Comparison of ENCODE assay signal across 18 cellular contexts in genomic region chr4:7841071-7841470, GRCh38.
A peak's percentile ranks its signal among the peaks of the same experiment; 100 is the strongest.
DNase-seq lines count a peak whose midpoint lies in the region; ATAC-seq and TF ChIP-seq lines count a peak whose summit lies in the region.
"Had no signal": no experiment of that assay in that cellular context is flagged by ENCODE, and none has a peak within 500 bp of the region (broad histone marks: within the 10 kb centered on the region; RNA-seq: fewer than 3 reads in every experiment).

No MANE protein-coding gene starts in this region.

- peaks cover 51% of the 10 kb centered on the region for H3K4me1 ChIP-seq in SJSA1 (replicated peaks)
- peaks cover 23% of the 10 kb centered on the region for H3K4me1 ChIP-seq in rectal smooth muscle tissue (ENCODE audit: control insufficient read depth, insufficient read depth, low read length)

- H3K27ac ChIP-seq in SJSA1 = peak overlapping the region; percentile 98; the same call in 1 of the 2 replicates
- H3K27ac ChIP-seq in rectal smooth muscle tissue (ENCODE audit: low read depth, low read length) = peak overlapping the region; percentile 33
- H3K27ac ChIP-seq: KMS-11 had no signal

- H3K27me3 Mint-ChIP-seq in activated T-helper 17 cell treated with anti-CD3 and anti-CD28 coated beads, Interleukin-2, amount 50 U/mL, for 72 hours = no peaks in the 10 kb centered on the region
- H3K27me3 Mint-ChIP-seq: activated CD4-positive, alpha-beta T cell treated with anti-CD3 and anti-CD28 coated beads, Interleukin-2, amount 10 ng/mL, durations not matched to agents 24 days and 14 days; activated naive CD8-positive, alpha-beta T cell treated with anti-CD3 and anti-CD28 coated beads for 36 hours; central memory CD8-positive, alpha-beta T cell had no signal

- no peak overlapping the region for H3K4me3 Mint-ChIP-seq in activated T-helper 17 cell treated with anti-CD3 and anti-CD28 coated beads, Interleukin-2, amount 50 U/mL, for 72 hours
- H3K4me3 Mint-ChIP-seq: activated CD4-positive, alpha-beta T cell treated with anti-CD3 and anti-CD28 coated beads, Interleukin-2, amount 10 ng/mL, durations not matched to agents 24 days and 14 days; activated naive CD8-positive, alpha-beta T cell treated with anti-CD3 and anti-CD28 coated beads for 36 hours; central memory CD8-positive, alpha-beta T cell had no signal

- H3K4me1 Mint-ChIP-seq in activated T-helper 17 cell treated with anti-CD3 and anti-CD28 coated beads, Interleukin-2, amount 50 U/mL, for 72 hours = peaks cover 31% of the 10 kb centered on the region

- H3K36me3 Mint-ChIP-seq in activated T-helper 17 cell treated with anti-CD3 and anti-CD28 coated beads, Interleukin-2, amount 50 U/mL, for 72 hours (ENCODE audit: low read depth) = peaks cover 69% of the 10 kb centered on the region

- H3K36me3 ChIP-seq in SJSA1 = peaks cover 62% of the 10 kb centered on the region
- H3K36me3 ChIP-seq in rectal smooth muscle tissue (ENCODE audit: control insufficient read depth, insufficient read depth, low read length) = peaks cover 5% of the 10 kb centered on the region
- H3K36me3 ChIP-seq: ovary had no signal

- H3K27me3 ChIP-seq in SJSA1 (replicated peaks) (no peaks in the 10 kb centered on the region), rectal smooth muscle tissue (ENCODE audit: control insufficient read depth, insufficient read depth, low read length) (no peaks in the 10 kb centered on the region)
- H3K27me3 ChIP-seq: ovary had no signal

- no peaks in the 10 kb centered on the region for H3K9me3 Mint-ChIP-seq in activated T-helper 17 cell treated with anti-CD3 and anti-CD28 coated beads, Interleukin-2, amount 50 U/mL, for 72 hours
- H3K9me3 Mint-ChIP-seq: activated CD4-positive, alpha-beta T cell treated with anti-CD3 and anti-CD28 coated beads, Interleukin-2, amount 10 ng/mL, durations not matched to agents 24 days and 14 days; activated naive CD8-positive, alpha-beta T cell treated with anti-CD3 and anti-CD28 coated beads for 36 hours; central memory CD8-positive, alpha-beta T cell had no signal

- no peak for ATAC-seq in activated T-helper 17 cell treated with anti-CD3 and anti-CD28 coated beads, Interleukin-2, amount 50 U/mL, for 72 hours (replicated peaks)
- no peak for ATAC-seq in GM19023 (IDR thresholded peaks at IDR 0.05; ENCODE audit: unreplicated experiment)

- no peaks in the 10 kb centered on the region for H3K9me3 ChIP-seq in SJSA1 (replicated peaks)
- H3K9me3 ChIP-seq: ovary had no signal

- H3K4me3 ChIP-seq in SJSA1 (no peak overlapping the region), fibroblast of villous mesenchyme (ENCODE audit: low read depth, low read length) (no peak overlapping the region), rectal smooth muscle tissue (ENCODE audit: low read length) (no peak overlapping the region)
- H3K4me3 ChIP-seq: ovary had no signal

- DNase-seq in ELF-1 (ENCODE audit: low read depth, low spot score) (peak; percentile 28), SJSA1 (ENCODE audit: low read depth in 1 of 2, low spot score in 2 of 2) (no peak), fibroblast of villous mesenchyme (ENCODE audit: low read depth) (peak; percentile 48), T-helper 1 cell (no peak), iPS-NIHi7 (ENCODE audit: extremely low spot score) (no peak)
- DNase-seq: activated CD4-positive, alpha-beta T cell treated with anti-CD3 and anti-CD28 coated beads, Interleukin-2, amount 10 ng/mL, durations not matched to agents 24 days and 14 days; activated naive CD8-positive, alpha-beta T cell treated with anti-CD3 and anti-CD28 coated beads for 36 hours; NCI-H1417; NK-92 treated with Interleukin-12 subunit alpha and Interleukin-12 subunit beta, amount 100 ng/mL, for 24 hours; ovary; SHP77 treated with DMSO at 0.1 percent for 48 hours; stimulated activated naive CD4-positive, alpha-beta T cell treated with Interleukin-2 at 50 U/mL for 16 hours; T1000 had no signal

- no peak overlapping the region for H3K27ac Mint-ChIP-seq in activated T-helper 17 cell treated with anti-CD3 and anti-CD28 coated beads, Interleukin-2, amount 50 U/mL, for 72 hours
- H3K27ac Mint-ChIP-seq: activated CD4-positive, alpha-beta T cell treated with anti-CD3 and anti-CD28 coated beads, Interleukin-2, amount 10 ng/mL, durations not matched to agents 24 days and 14 days; activated naive CD8-positive, alpha-beta T cell treated with anti-CD3 and anti-CD28 coated beads for 36 hours had no signal

- TF ChIP-seq CTCF in fibroblast of villous mesenchyme (IDR thresholded peaks at IDR 0.05; ENCODE audit: insufficient read depth, low read depth, low read length) = no peak

- no peak overlapping the region for H3K9ac ChIP-seq in rectal smooth muscle tissue (ENCODE audit: low read length)
- H3K9ac ChIP-seq: KMS-11 had no signal

Comparison
In these comparisons a context has a peak if more than half of its experiments do, and no peak if none do; other contexts are left out.
1. DNase-seq: peak in ELF-1 (single experiment) and fibroblast of villous mesenchyme (single experiment); none in SJSA1 (0 of 2), T-helper 1 cell (0 of 5) and iPS-NIHi7 (single experiment).